19 cellular contexts compared by ENCODE assay signal in the genomic region with DNA sequence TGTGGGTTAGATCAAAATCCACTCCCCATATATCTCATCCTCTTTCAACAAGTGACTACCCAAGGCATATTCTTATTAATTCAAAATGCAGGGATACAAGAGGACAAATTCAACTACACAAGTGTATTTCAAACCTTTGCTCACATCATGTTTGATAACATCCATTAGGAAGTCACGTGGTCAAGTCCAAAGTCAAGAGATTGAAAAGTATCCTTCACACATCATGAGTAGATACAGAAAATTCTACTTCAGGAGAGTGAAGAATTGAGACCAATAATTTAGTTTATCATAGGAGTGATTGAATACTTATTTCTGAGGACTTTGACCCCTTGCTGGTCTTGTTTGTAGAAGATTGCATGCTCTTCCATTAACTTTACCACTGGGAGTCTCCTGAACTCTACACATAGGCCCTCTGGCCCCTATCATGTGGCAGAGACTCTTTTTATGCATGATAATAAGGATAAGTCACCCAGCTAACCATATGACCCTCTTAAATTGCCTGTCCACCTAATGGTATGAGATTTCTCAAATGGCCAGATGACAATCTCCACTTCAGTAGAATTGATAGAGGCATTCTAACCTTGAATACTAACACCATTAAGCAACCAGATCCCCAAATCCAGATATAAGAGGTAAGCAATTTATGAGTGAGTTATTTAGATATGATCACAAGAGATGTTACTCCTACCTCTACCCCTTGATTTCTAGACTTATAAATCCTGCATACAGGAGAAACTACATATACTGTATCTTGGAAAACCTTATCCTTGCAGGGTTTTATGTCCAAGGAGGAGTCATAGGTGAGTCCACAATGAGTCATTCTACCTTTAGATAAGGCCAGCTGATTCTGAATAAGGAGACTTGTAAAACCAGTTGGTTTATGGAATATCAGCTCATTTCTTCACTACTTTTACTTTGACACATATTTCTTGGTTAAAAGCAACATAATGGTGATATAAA. TPM values are rescaled to one million over a fixed set of nuclear protein-coding genes. Genes with fewer than 3 reads are reported as not detected.
DNase-seq lines count a peak whose midpoint lies in the region; ATAC-seq and TF ChIP-seq lines count a peak whose summit lies in the region.
"Had no signal": no experiment of that assay in that cellular context is flagged by ENCODE, and none has a peak within 500 bp of the region (broad histone marks: within the 10 kb centered on the region; RNA-seq: fewer than 3 reads in every experiment).

No MANE protein-coding gene starts in this region.

- H3K4me1 ChIP-seq in colonic mucosa (no peaks in the 10 kb centered on the region), mucosa of descending colon (ENCODE audit: low read depth) (peaks cover 10% of the 10 kb centered on the region)

- H3K27me3 ChIP-seq in colonic mucosa, result no peaks in the 10 kb centered on the region

- H3K4me3 ChIP-seq in colonic mucosa, result no peak overlapping the region
- no peak overlapping the region for H3K4me3 ChIP-seq in mucosa of descending colon

- peak; percentile 95 for ATAC-seq in mucosa of descending colon

- no peak for DNase-seq in Calu3
- peak; percentile 32 for DNase-seq in NCI-H226
- peak; percentile 20 for DNase-seq in colonic mucosa
- DNase-seq in mucosa of descending colon, result peak in 1 of 3 donors; percentile 17
- no peak for DNase-seq in activated naive CD4-positive, alpha-beta T cell treated with anti-CD3 and anti-CD28 coated beads, Interleukin-2, amount 10 ng/mL, durations not matched to agents 7 days and 5 days
- no peak for DNase-seq in cerebellar cortex (ENCODE audit: low spot score)
- no peak for DNase-seq in stimulated activated CD4-positive, alpha-beta T cell treated with anti-CD3 and anti-CD28 coated beads, Interleukin-4, amount 100 ng/mL, for 4 hours
- DNase-seq: AML-193, DMS79, H7, NCI-H2029, NCI-H2171, NCI-H774, SHP77 had no signal

- intact Hi-C loops in Calu3 (cut with micrococcal nuclease; ENCODE audit: unreplicated experiment), result no loop called here
- intact Hi-C loops in colonic mucosa (cut with DNase I), result no loop called here
- intact Hi-C loops in mucosa of descending colon (cut with DNase I, micrococcal nuclease), result no loop called here

- no peaks in the 10 kb centered on the region for H3K27me3 Mint-ChIP-seq in Calu3 (ENCODE audit: unreplicated experiment)
- H3K27me3 Mint-ChIP-seq in activated naive CD4-positive, alpha-beta T cell treated with anti-CD3 and anti-CD28 coated beads, Interleukin-2, amount 10 ng/mL, durations not matched to agents 7 days and 5 days, result no peaks in the 10 kb centered on the region

- no peak for TF ChIP-seq CTCF in Calu3 (IDR thresholded peaks at IDR 0.05; ENCODE audit: unreplicated experiment)
- no peak for TF ChIP-seq CTCF in colonic mucosa (IDR thresholded peaks at IDR 0.05)
- no peak for TF ChIP-seq CTCF in mucosa of descending colon (IDR thresholded peaks at IDR 0.05)

- H3K36me3 ChIP-seq in colonic mucosa (no peaks in the 10 kb centered on the region), mucosa of descending colon (ENCODE audit: low read depth) (no peaks in the 10 kb centered on the region)

- H3K9me3 ChIP-seq in colonic mucosa, result no peaks in the 10 kb centered on the region
- H3K9me3 ChIP-seq in mucosa of descending colon, result no peaks in the 10 kb centered on the region

- peaks cover 12% of the 10 kb centered on the region for H3K4me1 Mint-ChIP-seq in Calu3 (ENCODE audit: low read depth, unreplicated experiment)
- H3K4me1 Mint-ChIP-seq in activated naive CD4-positive, alpha-beta T cell treated with anti-CD3 and anti-CD28 coated beads, Interleukin-2, amount 10 ng/mL, durations not matched to agents 7 days and 5 days, result no peaks in the 10 kb centered on the region
- H3K4me1 Mint-ChIP-seq: IgD-negative memory B cell had no signal

- H3K27ac ChIP-seq in colonic mucosa, result peak overlapping the region; percentile 51

- CTCF ChIA-PET in Calu3 (lab: Charles Lee), result interaction anchor here (0.6 to 1.1 kb wide), 3 partner anchors 15 to 304 kb away, joined by 3 to 5 read pairs (median 3); partner anchors contain the start of genes FKBP15 and SLC31A1
- CTCF ChIA-PET in activated naive CD4-positive, alpha-beta T cell treated with anti-CD3 and anti-CD28 coated beads, Interleukin-2, amount 10 ng/mL, durations not matched to agents 7 days and 5 days (lab: Charles Lee), result no interaction called here

- peak overlapping the region; percentile 24 for H3K4me3 Mint-ChIP-seq in Calu3 (ENCODE audit: low read depth, unreplicated experiment)
- no peak overlapping the region for H3K4me3 Mint-ChIP-seq in activated naive CD4-positive, alpha-beta T cell treated with anti-CD3 and anti-CD28 coated beads, Interleukin-2, amount 10 ng/mL, durations not matched to agents 7 days and 5 days
- H3K4me3 Mint-ChIP-seq: CD14-positive monocyte, IgD-negative memory B cell had no signal

- no TSS peak for BruUV-seq in Calu3 (replicated peaks; lab: Mats Ljungman, UMichigan)

- H3K27ac Mint-ChIP-seq in Calu3 (ENCODE audit: unreplicated experiment), result peak overlapping the region; percentile 33
- no peak overlapping the region for H3K27ac Mint-ChIP-seq in activated naive CD4-positive, alpha-beta T cell treated with anti-CD3 and anti-CD28 coated beads, Interleukin-2, amount 10 ng/mL, durations not matched to agents 7 days and 5 days
- H3K27ac Mint-ChIP-seq: CD14-positive monocyte, IgD-negative memory B cell had no signal

- H3K9me3 Mint-ChIP-seq in Calu3 (ENCODE audit: low read depth, unreplicated experiment), result no peaks in the 10 kb centered on the region
- H3K9me3 Mint-ChIP-seq in activated naive CD4-positive, alpha-beta T cell treated with anti-CD3 and anti-CD28 coated beads, Interleukin-2, amount 10 ng/mL, durations not matched to agents 7 days and 5 days, result no peaks in the 10 kb centered on the region
- H3K9me3 Mint-ChIP-seq: IgD-negative memory B cell had no signal

- H3K9ac ChIP-seq in colonic mucosa (ENCODE audit: low read depth in 2 of 2, low read length in 2 of 2), result no peak overlapping the region

- H3K36me3 Mint-ChIP-seq in Calu3 (ENCODE audit: insufficient read depth, unreplicated experiment), result peaks cover 9% of the 10 kb centered on the region
- H3K36me3 Mint-ChIP-seq in activated naive CD4-positive, alpha-beta T cell treated with anti-CD3 and anti-CD28 coated beads, Interleukin-2, amount 10 ng/mL, durations not matched to agents 7 days and 5 days, result no peaks in the 10 kb centered on the region
- H3K36me3 Mint-ChIP-seq: CD14-positive monocyte, IgD-negative memory B cell had no signal

RNA-seq across cellular contexts. Expression of gene SLC46A2, which starts 26.6 kb away (rescaled TPM):
- total RNA-seq in Calu3 (2022) (not detected in 2 replicates), colonic mucosa (not detected), mucosa of descending colon (under 1 TPM in 1 of 3 donors, not detected in 2; 0.16 TPM)
- total RNA-seq: G401, H7, LHCN-M2, NCI-H460 had no signal

Comparison
In these comparisons a context has a peak if more than half of its experiments do, and no peak if none do; other contexts are left out.
1. DNase-seq: peak in NCI-H226 (single experiment) and colonic mucosa (single experiment); none in Calu3 (single experiment), activated naive CD4-positive, alpha-beta T cell treated with anti-CD3 and anti-CD28 coated beads, Interleukin-2, amount 10 ng/mL, durations not matched to agents 7 days and 5 days (single experiment), cerebellar cortex (single experiment) and stimulated activated CD4-positive, alpha-beta T cell treated with anti-CD3 and anti-CD28 coated beads, Interleukin-4, amount 100 ng/mL, for 4 hours (0 of 2).